ENCODE assay signal across 13 cellular contexts in genomic region chr18:79971986-79972385, GRCh38.
"Had no signal": no experiment of that assay in that cellular context is flagged by ENCODE, and none has a peak within 500 bp of the region (broad histone marks: within the 10 kb centered on the region; RNA-seq: fewer than 3 reads in every experiment).

No MANE protein-coding gene starts in this region.

- H3K4me3 ChIP-seq: neural progenitor cell, ovary, tibial artery had no signal

- H3K4me3 Mint-ChIP-seq: activated CD4-positive, alpha-beta T cell treated with anti-CD3 and anti-CD28 coated beads, Interleukin-2, amount 10 ng/mL, durations not matched to agents 24 days and 14 days; activated T-helper 1 cell treated with anti-CD3 and anti-CD28 coated beads, Interleukin-12 subunit alpha, Interleukin-12 subunit beta, Interleukin-2, Interleukin-4 antibody, amounts not matched to agents 30 ng/mL and 10 ng/mL and 1 ng/mL, durations not matched to agents 14 hours and 24 hours and 36 hours; brain; neural progenitor cell had no signal

- H3K27ac ChIP-seq: foreskin keratinocyte, neural progenitor cell, ovary, tibial artery had no signal

- DNase-seq: activated CD4-positive, alpha-beta T cell treated with anti-CD3 and anti-CD28 coated beads, Interleukin-2, amount 10 ng/mL, durations not matched to agents 24 days and 14 days; activated CD4-positive, CD25-positive, alpha-beta regulatory T cell; activated CD8-positive, alpha-beta memory T cell treated with anti-CD3 and anti-CD28 coated beads, Interleukin-2, amount 50 U/mL, for 48 hours; activated naive CD4-positive, alpha-beta T cell treated with Interleukin-2 at 50 U/mL for 16 hours; effector CD8-positive, alpha-beta T cell; foreskin keratinocyte; ovary; stimulated activated CD4-positive, alpha-beta T cell treated with anti-CD3 and anti-CD28 coated beads, Interleukin-1b, Interleukin-23, amount 100 ng/mL, for 48 hours; T-helper 2 cell had no signal

- H2AFZ ChIP-seq: neural progenitor cell had no signal

- H3K4me2 ChIP-seq: neural progenitor cell had no signal

- H3K4me1 Mint-ChIP-seq: brain, neural progenitor cell had no signal

- H3K27me3 Mint-ChIP-seq: activated CD4-positive, alpha-beta T cell treated with anti-CD3 and anti-CD28 coated beads, Interleukin-2, amount 10 ng/mL, durations not matched to agents 24 days and 14 days had no signal

- H3K27me3 ChIP-seq: foreskin keratinocyte, neural progenitor cell, ovary, tibial artery had no signal

- H3K9ac ChIP-seq: neural progenitor cell had no signal

- ATAC-seq: foreskin keratinocyte had no signal

- H3K9me3 Mint-ChIP-seq: activated CD4-positive, alpha-beta T cell treated with anti-CD3 and anti-CD28 coated beads, Interleukin-2, amount 10 ng/mL, durations not matched to agents 24 days and 14 days; activated T-helper 1 cell treated with anti-CD3 and anti-CD28 coated beads, Interleukin-12 subunit alpha, Interleukin-12 subunit beta, Interleukin-2, Interleukin-4 antibody, amounts not matched to agents 30 ng/mL and 10 ng/mL and 1 ng/mL, durations not matched to agents 14 hours and 24 hours and 36 hours; brain; neural progenitor cell had no signal

- H3K4me1 ChIP-seq: foreskin keratinocyte, neural progenitor cell, tibial artery had no signal

- H3K27ac Mint-ChIP-seq: activated CD4-positive, alpha-beta T cell treated with anti-CD3 and anti-CD28 coated beads, Interleukin-2, amount 10 ng/mL, durations not matched to agents 24 days and 14 days; activated T-helper 1 cell treated with anti-CD3 and anti-CD28 coated beads, Interleukin-12 subunit alpha, Interleukin-12 subunit beta, Interleukin-2, Interleukin-4 antibody, amounts not matched to agents 30 ng/mL and 10 ng/mL and 1 ng/mL, durations not matched to agents 14 hours and 24 hours and 36 hours; neural progenitor cell had no signal

- H3K9me3 ChIP-seq: ovary, tibial artery had no signal

- H3K36me3 ChIP-seq: ovary had no signal
